ENCODE assay signal across 8 cellular contexts in genomic region chr3:100334340-100335136, GRCh38. TPM values are rescaled to one million over a fixed set of nuclear protein-coding genes. Genes with fewer than 3 reads are reported as not detected.
DNase-seq lines count a peak whose midpoint lies in the region; ATAC-seq, FAIRE-seq and TF ChIP-seq lines count a peak whose summit lies in the region.

Gene NIT2, plus strand, starts transcription at chr3:100334757. Its CDS starts 35 bp downstream, at chr3:100334792.

- TF ChIP-seq POLR2A in endothelial cell of umbilical vein (IDR thresholded peaks at IDR 0.05; ENCODE audit: low read depth, low read length), result peak; percentile 81

- H3K4me1 ChIP-seq in OCI-LY3 (ENCODE audit: low read length) (peaks cover 5% of the 10 kb centered on the region), endothelial cell of umbilical vein (ENCODE audit: control insufficient read depth, extremely low read depth, insufficient read depth, low read length) (peaks cover 10% of the 10 kb centered on the region)

- TF ChIP-seq CTCF in OCI-LY3 (IDR thresholded peaks at IDR 0.05; ENCODE audit: low read depth, low read length) (no peak), endothelial cell of umbilical vein (IDR thresholded peaks at IDR 0.05; ENCODE audit: extremely low read depth in 1 of 2, insufficient read depth in 1 of 2, low read depth in 1 of 2, low read length in 2 of 2) (no peak)

- peaks cover 11% of the 10 kb centered on the region; the same call in 1 of the 2 replicates for H3K79me2 ChIP-seq in OCI-LY3 (ENCODE audit: low read length)
- no peaks in the 10 kb centered on the region for H3K79me2 ChIP-seq in endothelial cell of umbilical vein (ENCODE audit: control insufficient read depth, insufficient read depth, low read length)

- H3K9me1 ChIP-seq in endothelial cell of umbilical vein (replicated peaks; ENCODE audit: control insufficient read depth, extremely low read depth, insufficient read depth, low read length), result no peaks in the 10 kb centered on the region

- POLR2A ChIA-PET in endothelial cell of umbilical vein (lab: Charles Lee), result no interaction called here

- H3K4me2 ChIP-seq in OCI-LY3 (ENCODE audit: low read length) (peak within 1 kb of the TSS; percentile 75), endothelial cell of umbilical vein (ENCODE audit: insufficient read depth, low read length) (peak within 1 kb of the TSS; percentile 78)

- FAIRE-seq in endothelial cell of umbilical vein (lab: Jason Lieb, UNC), result peak; percentile 87

- H3K9ac ChIP-seq in OCI-LY3 (ENCODE audit: low read length) (peak within 1 kb of the TSS; percentile 61), endothelial cell of umbilical vein (replicated peaks; ENCODE audit: extremely low read depth, insufficient read depth, low read length) (peak within 1 kb of the TSS; percentile 61)

- dilution Hi-C loops in endothelial cell of umbilical vein (cut with MboI; ENCODE audit: extremely low pct_ligation_motif_present, low sequenced_read_pairs), result no loop called here

- H3K36me3 ChIP-seq in OCI-LY3 (replicated peaks; ENCODE audit: low read depth, low read length) (peaks cover 5% of the 10 kb centered on the region), endothelial cell of umbilical vein (ENCODE audit: control insufficient read depth in 2 of 2, extremely low read depth in 1 of 2, insufficient read depth in 2 of 2, low read length in 2 of 2) (no peaks in the 10 kb centered on the region)

- CTCF ChIA-PET in endothelial cell of umbilical vein (lab: Charles Lee), result interaction anchor here (0.6 to 1.2 kb wide), 4 partner anchors 35 to 503 kb away, joined by 3 read pairs; no protein-coding TSS in a partner anchor

- DNase-seq in Caki2 (ENCODE audit: low read depth) (peak; percentile 80), HT1080 (ENCODE audit: low read depth) (peak; percentile 79), endothelial cell of umbilical vein (ENCODE audit: low read depth, low spot score) (peak; percentile 72), midbrain (lab: John Stamatoyannopoulos, UW) (peak; percentile 73)
- peak; percentile 90 for DNase-seq in activated CD8-positive, alpha-beta memory T cell treated with anti-CD3 and anti-CD28 coated beads, Interleukin-2, amount 50 U/mL, for 48 hours
- DNase-seq in stimulated activated CD8-positive, alpha-beta memory T cell treated with anti-CD3 and anti-CD28 coated beads, Interleukin-2, amount 100 ng/mL, for 1 hour (ENCODE audit: low read depth in 2 of 2), result peak; percentile 59 to 62

- H3K27me3 ChIP-seq in OCI-LY3 (ENCODE audit: low read depth, low read length) (no peaks in the 10 kb centered on the region), endothelial cell of umbilical vein (ENCODE audit: control insufficient read depth in 2 of 2, insufficient read depth in 2 of 2, low read length in 2 of 2) (no peaks in the 10 kb centered on the region)

- peak; percentile 96 for ATAC-seq in GM21367 (IDR thresholded peaks at IDR 0.05; ENCODE audit: unreplicated experiment)

- peak within 1 kb of the TSS; percentile 79 for H3K4me3 ChIP-seq in OCI-LY3 (ENCODE audit: low read length)
- H3K4me3 ChIP-seq in endothelial cell of umbilical vein (replicated peaks in 1 of 3; ENCODE audit: insufficient read depth in 1 of 3, low read depth in 1 of 3, low read length in 3 of 3), result peak within 1 kb of the TSS; percentile 28 to 76 (median 60)

- H3K27ac ChIP-seq in OCI-LY3 (ENCODE audit: low read length) (peak within 1 kb of the TSS; percentile 27; the same call in 1 of the 2 replicates), endothelial cell of umbilical vein (ENCODE audit: insufficient read depth, low read depth, low read length) (no peak within 1 kb of the TSS)

- intact Hi-C loops in endothelial cell of umbilical vein (cut with micrococcal nuclease), result loop anchor here (1.0 kb wide), 1 partner anchor 67 kb away; the partner anchor contains the start of genes LNP1 and TOMM70

- TSS peak; percentile 45 for BruUV-seq in endothelial cell of umbilical vein (replicated peaks; lab: Mats Ljungman, UMichigan)

- no peaks in the 10 kb centered on the region for H3K9me3 ChIP-seq in OCI-LY3 (ENCODE audit: insufficient read depth, low read length)
- no peaks in the 10 kb centered on the region for H3K9me3 ChIP-seq in endothelial cell of umbilical vein (replicated peaks; ENCODE audit: control insufficient read depth, insufficient read depth, low read length)

- no peaks in the 10 kb centered on the region for H4K20me1 ChIP-seq in OCI-LY3 (ENCODE audit: insufficient read depth, low read length)
- no peaks in the 10 kb centered on the region for H4K20me1 ChIP-seq in endothelial cell of umbilical vein (replicated peaks; ENCODE audit: control insufficient read depth, extremely low read depth, insufficient read depth, low read length)

- in situ Hi-C loops in Caki2 (cut with HindIII; ENCODE audit: low pct_unique_long_range_greater_than_20kb, low sequenced_read_pairs), result no loop called here

- H2AFZ ChIP-seq in OCI-LY3 (ENCODE audit: low read depth, low read length) (peak within 1 kb of the TSS; percentile 98), endothelial cell of umbilical vein (ENCODE audit: low read depth, low read length) (peak within 1 kb of the TSS; percentile 98)

TF ChIP-seq in endothelial cell of umbilical vein, 7 proteins besides CTCF, POLR2A, EP300 and RAD21:
- peak; percentile 88 for TF ChIP-seq POLR2AphosphoS5 (IDR thresholded peaks at IDR 0.05; ENCODE audit: insufficient read depth, low read depth, low read length)
- no peak for TF ChIP-seq GATA2 (IDR thresholded peaks at IDR 0.05; ENCODE audit: insufficient read depth, insufficient read length, low read depth, low read length)

RNA-seq across cellular contexts. Expression of gene NIT2, which starts in this region (rescaled TPM):
- total RNA-seq in Caki2 (2014; rRNA removed; shearing (Covaris generic); ENCODE audit: low replicate concordance), result 108 and 109 TPM in 2 replicates
- 43.3 and 46.8 TPM in 2 replicates for total RNA-seq in HT1080 (2014; rRNA removed; shearing (Covaris generic))
- 34.2 and 34.3 TPM in 2 replicates for polyA plus RNA-seq in HT1080 (2015; cell fraction: cytosol; rRNA removed)
- 89.5 and 95.6 TPM in 2 replicates for polyA plus RNA-seq in HT1080 (2015; cell fraction: nucleus; rRNA removed)
- 20.5 and 29.1 TPM in 2 replicates for total RNA-seq in endothelial cell of umbilical vein
- 14.4 and 19.4 TPM in 2 replicates for polyA plus RNA-seq in endothelial cell of umbilical vein
- 14.5 and 16.7 TPM in 2 replicates for polyA plus RNA-seq in endothelial cell of umbilical vein (2011; cell fraction: cytosol; rRNA removed)
- polyA plus RNA-seq in endothelial cell of umbilical vein (2011; cell fraction: nucleus; rRNA removed), result 66.8 and 74.6 TPM in 2 replicates
- 23.8 and 37.7 TPM in 2 replicates for polyA plus RNA-seq in endothelial cell of umbilical vein (2012)
- 6.7 and 10.0 TPM in 2 replicates for polyA minus RNA-seq in endothelial cell of umbilical vein
- 19.5 TPM for polyA minus RNA-seq in endothelial cell of umbilical vein (2011; cell fraction: cytosol; rRNA and poly(A)+ RNA removed)
- 13.1 and 18.8 TPM in 2 replicates for polyA minus RNA-seq in endothelial cell of umbilical vein (2011; cell fraction: nucleus; rRNA and poly(A)+ RNA removed)
